2 cellular contexts compared by ENCODE assay signal in genomic region chr7:84162584-84162983, GRCh38.
TF ChIP-seq lines count a peak whose summit lies in the region.

No MANE protein-coding gene starts in this region.

TF ChIP-seq in GM23338, 12 proteins besides CTCF, POLR2A, EP300 and RAD21:
- TF ChIP-seq EZH2 (IDR thresholded peaks at IDR 0.05; ENCODE audit: low read depth, unreplicated experiment): no peak
- no peak for TF ChIP-seq ZNF331 (CRISPR knock-in tag; IDR thresholded peaks at IDR 0.05; ENCODE audit: low read depth)
TF ChIP-seq in GM23338: peak in this region for 0.

TF ChIP-seq in GM12878, 131 proteins besides CTCF, POLR2A, EP300 and RAD21:
- TF ChIP-seq PRDM15 (CRISPR knock-in tag; IDR thresholded peaks at IDR 0.05) (no peak), FOXK2 (IDR thresholded peaks at IDR 0.05) (no peak), IKZF2 (IDR thresholded peaks at IDR 0.05) (no peak), ESRRA (IDR thresholded peaks at IDR 0.05; ENCODE audit: low read length) (no peak), USF2 (IDR thresholded peaks at IDR 0.05; ENCODE audit: borderline replicate concordance, low read depth, low read length) (no peak), MYC (IDR thresholded peaks at IDR 0.05; ENCODE audit: insufficient read depth, insufficient read length, insufficient replicate concordance, low read length, severe bottlenecking) (no peak), YY1 (IDR thresholded peaks at IDR 0.05; ENCODE audit: low read depth, low read length) (no peak), ATF2 (IDR thresholded peaks at IDR 0.05; ENCODE audit: low read length) (no peak), NKRF (conservative IDR thresholded peaks at IDR 0.05) (no peak), HCFC1 (IDR thresholded peaks at IDR 0.05; ENCODE audit: low read length) (no peak), KAT2A (conservative IDR thresholded peaks at IDR 0.05; ENCODE audit: control insufficient read depth, low read depth, low read length) (no peak), BRCA1 (IDR thresholded peaks at IDR 0.05; ENCODE audit: low read depth, low read length) (no peak), MXI1 (IDR thresholded peaks at IDR 0.05; ENCODE audit: low read depth, low read length) (no peak), MTA2 (IDR thresholded peaks at IDR 0.05; ENCODE audit: low read depth) (no peak), BCLAF1 (IDR thresholded peaks at IDR 0.05) (no peak), TCF7 (IDR thresholded peaks at IDR 0.05; ENCODE audit: borderline replicate concordance) (no peak), RELB (IDR thresholded peaks at IDR 0.05; ENCODE audit: low read depth) (no peak), ZNF384 (IDR thresholded peaks at IDR 0.05; ENCODE audit: borderline replicate concordance, low read depth, low read length) (no peak), MAX (IDR thresholded peaks at IDR 0.05; ENCODE audit: low read depth, low read length) (no peak), BACH1 (IDR thresholded peaks at IDR 0.05; ENCODE audit: borderline replicate concordance) (no peak)
